Comparison of ENCODE assay signal across 11 cellular contexts in the genomic region with DNA sequence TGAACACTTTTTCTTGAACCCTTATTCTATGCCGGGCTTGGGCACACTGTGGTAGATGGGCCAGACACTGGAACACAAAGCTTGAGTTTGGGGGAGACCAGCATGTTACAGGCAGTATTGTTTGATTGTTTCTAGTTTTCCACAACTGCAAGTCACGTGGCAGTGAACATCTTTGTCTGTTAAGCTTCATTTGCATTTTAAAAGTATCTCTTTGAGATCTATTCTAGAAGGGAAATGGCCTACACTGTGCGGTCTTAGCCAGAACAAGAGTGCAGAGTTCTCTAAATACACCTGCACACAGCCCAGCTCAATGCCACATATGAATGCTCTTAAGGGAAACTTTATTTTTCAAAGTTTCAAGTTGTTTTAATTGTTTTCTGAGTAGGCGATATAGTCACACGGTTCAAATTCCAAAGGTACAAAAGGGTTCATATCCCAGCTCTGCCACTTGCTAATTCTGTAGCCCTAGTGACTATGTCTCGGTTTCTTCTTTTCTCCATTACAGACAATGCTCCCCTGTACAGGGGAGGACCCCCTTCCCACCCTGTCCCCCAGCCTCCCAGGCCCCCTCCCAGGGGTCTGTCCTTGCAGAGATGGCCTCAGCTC. TPM values are rescaled to one million over a fixed set of nuclear protein-coding genes. Genes with fewer than 3 reads are reported as not detected.
A peak's percentile ranks its signal among the peaks of the same experiment; 100 is the strongest.
DNase-seq lines count a peak whose midpoint lies in the region; ATAC-seq and TF ChIP-seq lines count a peak whose summit lies in the region.
"Had no signal": no experiment of that assay in that cellular context is flagged by ENCODE, and none has a peak within 500 bp of the region (broad histone marks: within the 10 kb centered on the region; RNA-seq: fewer than 3 reads in every experiment).

No MANE protein-coding gene starts in this region.

- no peaks in the 10 kb centered on the region for H3K36me3 ChIP-seq in DOHH2 (ENCODE audit: control insufficient read depth, low read length)
- no peaks in the 10 kb centered on the region for H3K36me3 ChIP-seq in stomach

- no peak overlapping the region for H3K27ac Mint-ChIP-seq in activated naive CD4-positive, alpha-beta T cell treated with anti-CD3 and anti-CD28 coated beads for 36 hours

- no peaks in the 10 kb centered on the region for H3K79me2 ChIP-seq in DOHH2 (ENCODE audit: control insufficient read depth, low read length)

- intact Hi-C loops in stomach (cut with DNase I; ENCODE audit: low total_unique reads), result no loop called here
- intact Hi-C loops in activated naive CD4-positive, alpha-beta T cell treated with anti-CD3 and anti-CD28 coated beads for 36 hours (cut with micrococcal nuclease), result no loop called here

- peaks cover 50% of the 10 kb centered on the region for H3K4me1 Mint-ChIP-seq in activated naive CD4-positive, alpha-beta T cell treated with anti-CD3 and anti-CD28 coated beads for 36 hours (ENCODE audit: low read depth)

- WGBS in stomach, 5 donors, result 69 to 89% (median 79%) methylated on average over 6 of the region's 6 CpGs

- no peak for TF ChIP-seq CTCF in DOHH2 (IDR thresholded peaks at IDR 0.05; ENCODE audit: low read depth, low read length, poor library complexity, severe bottlenecking)
- TF ChIP-seq CTCF in stomach (IDR thresholded peaks at IDR 0.05), result no peak

- ATAC-seq in GM19397 (IDR thresholded peaks at IDR 0.05; ENCODE audit: unreplicated experiment) (peak; percentile 61), HG03064 (IDR thresholded peaks at IDR 0.05; ENCODE audit: low read depth, unreplicated experiment) (peak; percentile 69), left lobe of liver (peak; percentile 28), HG03520 (IDR thresholded peaks at IDR 0.05; ENCODE audit: unreplicated experiment) (no peak)

- no peak overlapping the region for H3K27ac ChIP-seq in DOHH2 (ENCODE audit: low read depth, low read length)
- peak overlapping the region in 2 of 5 donors; percentile 81 to 85 for H3K27ac ChIP-seq in stomach
- H3K27ac ChIP-seq: VCaP had no signal

- H3K27me3 ChIP-seq in DOHH2 (ENCODE audit: control insufficient read depth, low read length), result peaks cover 4% of the 10 kb centered on the region; the same call in 1 of the 2 replicates
- H3K27me3 ChIP-seq in stomach, result no peaks in the 10 kb centered on the region

- H3K4me1 ChIP-seq in DOHH2 (ENCODE audit: control insufficient read depth, low read length) (peaks cover 10% of the 10 kb centered on the region), stomach (peaks cover 15 to 56% (median 36%) of the 10 kb centered on the region in 4 donors)

- H3K4me3 Mint-ChIP-seq in activated naive CD4-positive, alpha-beta T cell treated with anti-CD3 and anti-CD28 coated beads for 36 hours, result no peak overlapping the region
- H3K4me3 Mint-ChIP-seq: HFFc6 had no signal

- H4K20me1 ChIP-seq in DOHH2 (ENCODE audit: control insufficient read depth, insufficient read depth, low read depth, low read length), result no peaks in the 10 kb centered on the region

- H3F3A ChIP-seq in DOHH2 (ENCODE audit: control insufficient read depth, insufficient read depth), result no peaks in the 10 kb centered on the region

- H3K9me2 ChIP-seq in DOHH2 (replicated peaks; ENCODE audit: control insufficient read depth, low read length), result no peaks in the 10 kb centered on the region

- H3K9me3 ChIP-seq in DOHH2 (ENCODE audit: control insufficient read depth, insufficient read depth, low read length) (no peaks in the 10 kb centered on the region), stomach (no peaks in the 10 kb centered on the region)

- CTCF ChIA-PET in activated naive CD4-positive, alpha-beta T cell treated with anti-CD3 and anti-CD28 coated beads for 36 hours (lab: Charles Lee), result interaction anchor here (0.7 to 2.1 kb wide), 2 partner anchors 48 to 78 kb away, joined by 4 to 5 read pairs; no protein-coding TSS in a partner anchor

- H3K27me3 Mint-ChIP-seq in activated naive CD4-positive, alpha-beta T cell treated with anti-CD3 and anti-CD28 coated beads for 36 hours (ENCODE audit: low read depth), result peaks cover 3% of the 10 kb centered on the region

- H3K4me3 ChIP-seq in DOHH2 (ENCODE audit: low read length) (no peak overlapping the region), stomach (no peak overlapping the region)

- no peak for DNase-seq in left lobe of liver (ENCODE audit: low spot score)
- no peak for DNase-seq in DMS 273 (lab: John Stamatoyannopoulos, UW; ENCODE audit: unreplicated experiment)
- DNase-seq in stomach, result no peak
- DNase-seq in activated naive CD4-positive, alpha-beta T cell treated with anti-CD3 and anti-CD28 coated beads for 36 hours, result no peak
- DNase-seq: HFFc6, NCI-H2171 treated with DMSO at 0.1 percent for 48 hours had no signal

- 0 out of 2 replicates have a peak overlapping the region, but pooled peaks have one; percentile 9 for H3K4me2 ChIP-seq in DOHH2 (ENCODE audit: low read length)

- TF ChIP-seq POLR2A in stomach (IDR thresholded peaks at IDR 0.05), result no peak

- H3K36me3 Mint-ChIP-seq in activated naive CD4-positive, alpha-beta T cell treated with anti-CD3 and anti-CD28 coated beads for 36 hours (ENCODE audit: low read depth), result no peaks in the 10 kb centered on the region

- TF ChIP-seq EP300 in stomach (IDR thresholded peaks at IDR 0.05), result no peak

- peaks cover 1% of the 10 kb centered on the region for H3K9me3 Mint-ChIP-seq in activated naive CD4-positive, alpha-beta T cell treated with anti-CD3 and anti-CD28 coated beads for 36 hours

RNA-seq across cellular contexts. Expression of a gene that starts 24.9 kb away (rescaled TPM):
- total RNA-seq in left lobe of liver (20.2 TPM), stomach (10 to 100 TPM in 3 of 5 donors, 1 to 10 TPM in 2; 6.2 to 47.8 (median 11.6) TPM)
- 1 to 10 TPM; 5.0 to 6.2 (median 6.0) TPM for polyA plus RNA-seq in stomach
- total RNA-seq in activated naive CD4-positive, alpha-beta T cell treated with anti-CD3 and anti-CD28 coated beads for 36 hours, result 10 to 100 TPM; 15.8 to 16.0 TPM
